Comparison of ENCODE assay signal across 7 cellular contexts in genomic region chr6:166097914-166098522, GRCh38.
DNase-seq lines count a peak whose midpoint lies in the region; ATAC-seq and TF ChIP-seq lines count a peak whose summit lies in the region.

No MANE protein-coding gene starts in this region.

- no peaks in the 10 kb centered on the region for H3K79me2 ChIP-seq in OCI-LY3 (ENCODE audit: low read length)

- no peak overlapping the region for H3K4me2 ChIP-seq in OCI-LY3 (ENCODE audit: low read length)

- TF ChIP-seq CTCF in OCI-LY3 (IDR thresholded peaks at IDR 0.05; ENCODE audit: low read depth, low read length): peak; percentile 27
- peak; percentile 45 to 62 for TF ChIP-seq CTCF in tibial artery (IDR thresholded peaks at IDR 0.05)

- H3K4me1 ChIP-seq in OCI-LY3 (ENCODE audit: low read length) (no peaks in the 10 kb centered on the region), tibial artery (no peaks in the 10 kb centered on the region)

- H3K9me3 ChIP-seq in OCI-LY3 (ENCODE audit: insufficient read depth, low read length) (no peaks in the 10 kb centered on the region), tibial artery (peaks cover 4 to 17% (median 4%) of the 10 kb centered on the region in 3 donors)

- no peak overlapping the region for H3K9ac ChIP-seq in OCI-LY3 (ENCODE audit: low read length)

- H3K27me3 ChIP-seq in OCI-LY3 (ENCODE audit: low read depth, low read length) (no peaks in the 10 kb centered on the region), tibial artery (peaks cover 0 to 9% of the 10 kb centered on the region in 2 donors)

- H4K20me1 ChIP-seq in OCI-LY3 (ENCODE audit: insufficient read depth, low read length): no peaks in the 10 kb centered on the region

- no peaks in the 10 kb centered on the region for H3K36me3 ChIP-seq in OCI-LY3 (replicated peaks; ENCODE audit: low read depth, low read length)
- H3K36me3 ChIP-seq in tibial artery: no peaks in the 10 kb centered on the region

- ATAC-seq in GM18502 (IDR thresholded peaks at IDR 0.05; ENCODE audit: poor library complexity, unreplicated experiment): peak; percentile 76
- peak; percentile 67 for ATAC-seq in HG02763 (IDR thresholded peaks at IDR 0.05; ENCODE audit: unreplicated experiment)

- peak; percentile 15 for DNase-seq in activated gamma-delta T cell treated with anti-CD3 and anti-CD28 coated beads, Interleukin-2, amount 50 U/mL, for 16 hours (ENCODE audit: low read depth)
- DNase-seq in glomerular visceral epithelial cell (ENCODE audit: extremely low spot score) (peak; percentile 60), occipital lobe (lab: John Stamatoyannopoulos, UW) (peak; percentile 43), tibial artery (peak; percentile 60 to 71)

- intact Hi-C loops in tibial artery (cut with DNase I; ENCODE audit: low total_unique reads): no loop called here

- H3K4me3 ChIP-seq in OCI-LY3 (ENCODE audit: low read length) (no peak overlapping the region), tibial artery (peak overlapping the region in 1 of 2 donors; percentile 22)

- H3K27ac ChIP-seq in OCI-LY3 (ENCODE audit: low read length) (no peak overlapping the region), tibial artery (no peak overlapping the region)

- H2AFZ ChIP-seq in OCI-LY3 (ENCODE audit: low read depth, low read length): no peak overlapping the region

Comparison
In these comparisons a context has a peak if more than half of its experiments do, and no peak if none do; other contexts are left out.
1. DNase-seq: peak in every context shown above with its lines; median percentile 66 in tibial artery; 60 in glomerular visceral epithelial cell; 43 in occipital lobe; 15 in activated gamma-delta T cell treated with anti-CD3 and anti-CD28 coated beads, Interleukin-2, amount 50 U/mL, for 16 hours.